26 cellular contexts compared by ENCODE assay signal in genomic region chr1:1578371-1578940, GRCh38. TPM values are rescaled to one million over a fixed set of nuclear protein-coding genes. Genes with fewer than 3 reads are reported as not detected.
"Had no signal": no experiment of that assay in that cellular context is flagged by ENCODE, and none has a peak within 500 bp of the region (broad histone marks: within the 10 kb centered on the region; RNA-seq: fewer than 3 reads in every experiment).

No MANE protein-coding gene starts in this region.

- H3K4me2 ChIP-seq: KMS-11, SK-N-SH had no signal

- H3K9ac ChIP-seq: KMS-11, SK-N-SH had no signal

- H3K27me3 ChIP-seq: brain microvascular endothelial cell had no signal

- H3K36me3 ChIP-seq: brain microvascular endothelial cell, cardiac muscle cell had no signal

- H3K4me3 ChIP-seq: cardiac muscle cell, SJCRH30 had no signal

- H3K27ac ChIP-seq: brain microvascular endothelial cell, cardiac muscle cell, KMS-11, SJCRH30, WERI-Rb-1 had no signal

- H3K9me3 Mint-ChIP-seq: activated CD4-positive, alpha-beta memory T cell treated with anti-CD3 and anti-CD28 coated beads, Interleukin-2, amount 10 ng/mL, durations not matched to agents 7 days and 5 days; activated naive CD4-positive, alpha-beta T cell treated with anti-CD3 and anti-CD28 coated beads, Interleukin-2, amount 10 ng/mL, durations not matched to agents 7 days and 5 days; activated naive CD8-positive, alpha-beta T cell treated with anti-CD3 and anti-CD28 coated beads for 36 hours; activated T-cell treated with anti-CD3 and anti-CD28 coated beads, Interleukin-2, amount 50 U/mL, for 72 hours; activated T-helper 2 cell treated with anti-CD3 and anti-CD28 coated beads, Interferon-gamma antibody, Interleukin-2, Interleukin-4, amounts not matched to agents 10 μg/mL and 5 μg/mL and 100 μg/mL, durations not matched to agents 14 hours and 24 hours and 36 hours had no signal

- H3K4me3 Mint-ChIP-seq: activated CD4-positive, alpha-beta memory T cell treated with anti-CD3 and anti-CD28 coated beads, Interleukin-2, amount 10 ng/mL, durations not matched to agents 7 days and 5 days; activated CD4-positive, alpha-beta T cell treated with anti-CD3 and anti-CD28 coated beads for 36 hours; activated naive CD4-positive, alpha-beta T cell treated with anti-CD3 and anti-CD28 coated beads, Interleukin-2, amount 10 ng/mL, durations not matched to agents 7 days and 5 days; activated naive CD8-positive, alpha-beta T cell treated with anti-CD3 and anti-CD28 coated beads for 36 hours; activated T-cell treated with anti-CD3 and anti-CD28 coated beads, Interleukin-2, amount 50 U/mL, for 72 hours had no signal

- ATAC-seq: activated CD4-positive, alpha-beta T cell treated with anti-CD3 and anti-CD28 coated beads for 36 hours; activated T-cell treated with anti-CD3 and anti-CD28 coated beads, Interleukin-2, amount 50 U/mL, for 72 hours had no signal

- H3K27ac Mint-ChIP-seq: activated CD4-positive, alpha-beta memory T cell treated with anti-CD3 and anti-CD28 coated beads, Interleukin-2, amount 10 ng/mL, durations not matched to agents 7 days and 5 days; activated CD4-positive, alpha-beta T cell treated with anti-CD3 and anti-CD28 coated beads for 36 hours; activated naive CD4-positive, alpha-beta T cell treated with anti-CD3 and anti-CD28 coated beads, Interleukin-2, amount 10 ng/mL, durations not matched to agents 7 days and 5 days; activated naive CD8-positive, alpha-beta T cell treated with anti-CD3 and anti-CD28 coated beads for 36 hours; activated T-cell treated with anti-CD3 and anti-CD28 coated beads, Interleukin-2, amount 50 U/mL, for 72 hours; activated T-helper 2 cell treated with anti-CD3 and anti-CD28 coated beads, Interferon-gamma antibody, Interleukin-2, Interleukin-4, amounts not matched to agents 10 μg/mL and 5 μg/mL and 100 μg/mL, durations not matched to agents 14 hours and 24 hours and 36 hours had no signal

- DNase-seq: activated CD4-positive, alpha-beta memory T cell treated with anti-CD3 and anti-CD28 coated beads, Interleukin-2, amount 10 ng/mL, durations not matched to agents 7 days and 5 days; activated CD4-positive, alpha-beta T cell treated with anti-CD3 and anti-CD28 coated beads for 36 hours; activated CD4-positive, alpha-beta T cell treated with anti-CD3 and anti-CD28 coated beads, Interleukin-2, amount 50 U/mL, for 1 hour; activated gamma-delta T cell treated with Interleukin-2 at 50 U/mL for 16 hours; activated naive CD4-positive, alpha-beta T cell treated with anti-CD3 and anti-CD28 coated beads, Interleukin-2, amount 10 ng/mL, durations not matched to agents 7 days and 5 days; activated naive CD8-positive, alpha-beta T cell treated with anti-CD3 and anti-CD28 coated beads for 36 hours; activated T-cell treated with anti-CD3 and anti-CD28 coated beads for 4 hours; activated T-cell treated with anti-CD3 and anti-CD28 coated beads, Interleukin-2, amount 50 U/mL, for 72 hours; brain microvascular endothelial cell; NCI-H1092; NCI-H1417 treated with DMSO at 0.1 percent for 48 hours; NCI-H1694; NCI-H2029; NCI-H2107; NCI-H446; NCI-H524; NCI-H748 treated with DMSO at 0.1 percent for 48 hours; Right ventricle myocardium superior; SJCRH30; SK-N-SH; T-helper 1 cell; WERI-Rb-1 had no signal

- H3K9me3 ChIP-seq: SJCRH30, SK-N-SH had no signal

RNA-seq across cellular contexts. Expression of gene TMEM240, which starts 38.0 kb away (rescaled TPM):
- total RNA-seq: RPMI7951 had no signal
